36 cellular contexts compared by ENCODE assay signal in the genomic region with DNA sequence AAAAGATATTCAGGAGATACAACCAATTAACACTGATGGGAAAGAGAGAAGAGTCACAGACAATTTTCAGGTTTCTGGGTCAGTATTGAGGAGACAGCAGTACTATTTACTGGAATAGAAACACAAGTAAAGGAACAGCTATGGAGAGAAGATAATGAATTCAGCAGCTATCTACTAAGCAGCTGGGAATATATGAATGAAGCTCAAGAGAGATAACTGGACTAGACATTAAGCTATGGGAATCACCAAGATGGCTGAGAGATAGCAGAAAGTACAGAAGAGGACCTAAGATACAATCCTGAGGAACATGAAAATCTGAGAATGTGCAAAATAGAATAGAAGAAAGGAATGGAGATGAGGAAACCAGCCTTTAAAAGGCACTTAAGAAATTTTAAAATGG. TPM values are rescaled to one million over a fixed set of nuclear protein-coding genes. Genes with fewer than 3 reads are reported as not detected.
"Had no signal": no experiment of that assay in that cellular context is flagged by ENCODE, and none has a peak within 500 bp of the region (broad histone marks: within the 10 kb centered on the region; RNA-seq: fewer than 3 reads in every experiment).

No MANE protein-coding gene starts in this region.

- H3K4me3 ChIP-seq: MG63 had no signal

- H3K9me3 ChIP-seq: MG63 had no signal

- H3K9ac ChIP-seq: KMS-11 had no signal

- H3K27ac ChIP-seq: KMS-11 had no signal

- DNase-seq: Karpas-422, Kasumi-1, MG63, MM.1S, NCI-H1048, NCI-H1092, NCI-H1092 treated with DMSO at 0.1 percent for 48 hours, NCI-H1105, NCI-H1105 treated with DMSO at 0.1 percent for 48 hours, NCI-H1417, NCI-H1417 treated with DMSO at 0.1 percent for 48 hours, NCI-H1436, NCI-H1436 treated with DMSO at 0.1 percent for 48 hours, NCI-H146, NCI-H1694, NCI-H1694 treated with DMSO at 0.1 percent for 48 hours, NCI-H187, NCI-H187 treated with DMSO at 0.1 percent for 48 hours, NCI-H1930, NCI-H2029, NCI-H2029 treated with DMSO at 0.1 percent for 48 hours, NCI-H2081, NCI-H2081 treated with DMSO at 0.1 percent for 48 hours, NCI-H2107, NCI-H2171, NCI-H2171 treated with DMSO at 0.1 percent for 48 hours, NCI-H2227 treated with DMSO at 0.1 percent for 48 hours, NCI-H226, NCI-H345, NCI-H446, NCI-H446 treated with DMSO at 0.1 percent for 48 hours, NCI-H510A, NCI-H510A treated with DMSO at 0.1 percent for 48 hours had no signal

- H3K27me3 ChIP-seq: MG63 had no signal

- H3K4me2 ChIP-seq: KMS-11 had no signal

RNA-seq across cellular contexts. Expression of a gene that starts 57.0 kb away (rescaled TPM):
- total RNA-seq: M059J, NCI-H460 had no signal
